ENCODE assay signal across 13 cellular contexts in the genomic region with DNA sequence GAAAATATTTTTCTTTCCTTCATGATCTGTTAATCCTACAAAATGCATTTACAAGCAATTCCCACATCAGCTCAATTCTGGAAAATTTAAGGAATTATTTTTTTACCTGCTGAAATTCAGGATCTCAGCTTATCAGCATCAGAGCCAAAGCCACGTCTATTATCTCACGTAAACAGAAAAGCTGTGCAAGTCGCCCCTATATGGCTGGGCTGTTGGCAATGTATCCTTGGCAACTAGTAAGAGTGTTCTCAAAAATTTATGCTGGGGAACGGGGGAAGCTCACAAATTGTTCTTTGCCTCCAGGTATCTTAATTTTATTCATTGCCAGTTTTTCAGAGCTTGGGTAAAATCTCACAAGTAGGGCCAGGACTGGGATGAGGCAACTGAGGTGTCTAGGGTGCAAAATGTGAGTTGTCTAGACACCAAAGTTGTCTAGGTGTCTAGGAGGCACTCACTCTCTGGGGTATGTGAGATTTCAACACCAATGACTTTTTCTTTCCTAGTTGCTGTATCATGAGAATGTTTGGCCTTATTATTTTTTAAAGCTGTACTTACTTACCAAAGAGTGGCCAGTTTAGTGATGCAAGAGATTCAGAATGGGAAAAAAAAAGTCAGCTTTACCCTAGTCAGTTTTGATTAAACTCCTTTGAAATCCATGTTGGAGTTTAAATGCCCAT. TPM values are rescaled to one million over a fixed set of nuclear protein-coding genes. Genes with fewer than 3 reads are reported as not detected.
DNase-seq lines count a peak whose midpoint lies in the region; ATAC-seq and TF ChIP-seq lines count a peak whose summit lies in the region.
"Had no signal": no experiment of that assay in that cellular context is flagged by ENCODE, and none has a peak within 500 bp of the region (broad histone marks: within the 10 kb centered on the region; RNA-seq: fewer than 3 reads in every experiment).

No MANE protein-coding gene starts in this region.

- peak; percentile 84 for DNase-seq in GM23248
- no peak for DNase-seq in Panc1 (ENCODE audit: low read depth, low spot score)
- peak; percentile 46 to 74 for DNase-seq in erythroblast (lab: John Stamatoyannopoulos, UW)
- DNase-seq in DMS 273 (lab: John Stamatoyannopoulos, UW; ENCODE audit: unreplicated experiment) = no peak
- DNase-seq in HEK293T (ENCODE audit: extremely low spot score) = no peak
- DNase-seq: NCI-H1694, NCI-H510A treated with DMSO at 0.1 percent for 48 hours had no signal

- intact Hi-C loops in Panc1 (cut with micrococcal nuclease; ENCODE audit: unreplicated experiment) = loop anchor here (2.0 kb wide), 1 partner anchor 77 kb away; no protein-coding TSS in a partner anchor

- H3K27me3 ChIP-seq in GM23248 (replicated peaks; ENCODE audit: insufficient read depth) = no peaks in the 10 kb centered on the region
- no peaks in the 10 kb centered on the region for H3K27me3 ChIP-seq in Panc1 (ENCODE audit: control insufficient read depth, insufficient read depth, low read length)
- H3K27me3 ChIP-seq in parathyroid adenoma (ENCODE audit: control insufficient read depth, insufficient read depth, low read length) = no peaks in the 10 kb centered on the region

- H3K4me1 ChIP-seq in GM23248 (ENCODE audit: insufficient read depth) (peaks cover 22% of the 10 kb centered on the region), Panc1 (ENCODE audit: control insufficient read depth, insufficient read depth, low read length) (peaks cover 14% of the 10 kb centered on the region), parathyroid adenoma (peaks cover 10% of the 10 kb centered on the region)

- no peaks in the 10 kb centered on the region for H3K9me3 ChIP-seq in GM23248 (ENCODE audit: low read depth)
- H3K9me3 ChIP-seq in Panc1 (ENCODE audit: control insufficient read depth, insufficient read depth, low read depth, low read length) = no peaks in the 10 kb centered on the region
- H3K9me3 ChIP-seq in parathyroid adenoma (ENCODE audit: control insufficient read depth, low read length) = no peaks in the 10 kb centered on the region
- H3K9me3 ChIP-seq: left lung had no signal

- peak overlapping the region; percentile 68 for H3K4me3 ChIP-seq in GM23248
- peak overlapping the region; percentile 61 to 82; a peak in 3 of 4 replicates for H3K4me3 ChIP-seq in Panc1 (ENCODE audit: low read depth in 2 of 2, low read length in 2 of 2)
- H3K4me3 ChIP-seq in parathyroid adenoma (ENCODE audit: low read depth, low read length) = no peak overlapping the region

- 0 out of 2 replicates have a peak, but pooled peaks cover 8% of the 10 kb centered on the region for H3K36me3 ChIP-seq in GM23248 (ENCODE audit: low read depth)
- peaks cover 4% of the 10 kb centered on the region; the same call in 1 of the 2 replicates for H3K36me3 ChIP-seq in Panc1 (ENCODE audit: control insufficient read depth, insufficient read depth, low read length)
- H3K36me3 ChIP-seq in parathyroid adenoma (ENCODE audit: control insufficient read depth, insufficient read depth, low read length) = no peaks in the 10 kb centered on the region
- H3K36me3 ChIP-seq: left lung had no signal

- H3K4me2 ChIP-seq in GM23248 (ENCODE audit: unreplicated experiment) (peak overlapping the region; percentile 86), parathyroid adenoma (ENCODE audit: low read length) (no peak overlapping the region)

- CTCF ChIA-PET in Panc1 (lab: Charles Lee) (interaction anchor here (0.8 to 2.2 kb wide), 9 partner anchors 9 to 80 kb away, joined by 3 to 19 read pairs (median 6); a partner anchor contains a TSS), HEK293T (lab: Yijun Ruan, JAX) (interaction anchor here (0.7 to 3.4 kb wide), 20 partner anchors 9 to 353 kb away, joined by 3 to 25 read pairs (median 6); a partner anchor contains a TSS)

- POLR2A ChIA-PET in Panc1 (lab: Charles Lee) (interaction anchor here (0.8 to 1.3 kb wide), 2 partner anchors 152 to 217 kb away, joined by 3 to 4 read pairs; a partner anchor contains a TSS), HEK293T (lab: Yijun Ruan, JAX) (interaction anchor here (0.8 to 2.5 kb wide), 6 partner anchors 19 to 79 kb away, joined by 3 to 13 read pairs (median 4); a partner anchor contains a TSS)

- H3K9ac ChIP-seq in GM23248 = peak overlapping the region; percentile 82
- H3K9ac ChIP-seq in parathyroid adenoma = no peak overlapping the region

- TF ChIP-seq POLR2A in erythroblast (IDR thresholded peaks at IDR 0.05; ENCODE audit: low read length) = no peak

- in situ Hi-C loops in GM23248 (cut with MboI) = no loop called here
- in situ Hi-C loops in Panc1 (cut with HindIII; ENCODE audit: low pct_unique_long_range_greater_than_20kb, low sequenced_read_pairs) = no loop called here

- WGBS in GM23248 (ENCODE audit: low coverage in 1 of 2, low lambda C conversion rate in 2 of 2, missing lambda C conversion rate in 2 of 2), 2 experiments = 71 to 74% methylated on average over 4 of the region's 4 CpGs

- ATAC-seq in Panc1 (no peak), GM21390 (IDR thresholded peaks at IDR 0.05; ENCODE audit: unreplicated experiment) (no peak), HG03159 (IDR thresholded peaks at IDR 0.05; ENCODE audit: unreplicated experiment) (no peak)

- H3K27ac ChIP-seq in GM23248 = peak overlapping the region; percentile 87
- H3K27ac ChIP-seq in Panc1 (ENCODE audit: low read length) = peak overlapping the region; percentile 87
- H3K27ac ChIP-seq in parathyroid adenoma = no peak overlapping the region
- H3K27ac ChIP-seq: left lung had no signal

- no peaks in the 10 kb centered on the region for H3K9me2 ChIP-seq in GM23248 (ENCODE audit: insufficient read depth)

- H3F3A ChIP-seq in GM23248 (ENCODE audit: insufficient read depth) = peaks cover 46% of the 10 kb centered on the region

- H2AFZ ChIP-seq in GM23248 (peak overlapping the region; percentile 85), parathyroid adenoma (peak overlapping the region; percentile 85)

- no peaks in the 10 kb centered on the region for H4K20me1 ChIP-seq in GM23248 (ENCODE audit: insufficient read depth)

- H3K79me2 ChIP-seq in GM23248 (ENCODE audit: insufficient read depth) = no peaks in the 10 kb centered on the region
- H3K79me2 ChIP-seq in parathyroid adenoma = peaks cover 7% of the 10 kb centered on the region

- no TSS peak for BruUV-seq in Panc1 (replicated peaks; lab: Mats Ljungman, UMichigan)

- TF ChIP-seq CTCF in Panc1 (IDR thresholded peaks at IDR 0.05) = no peak
- no peak for TF ChIP-seq CTCF in parathyroid adenoma (IDR thresholded peaks at IDR 0.05)

TF ChIP-seq in HEK293T, 16 proteins besides CTCF, POLR2A, EP300 and RAD21:
- TF ChIP-seq BHLHE40 (IDR thresholded peaks at IDR 0.05; ENCODE audit: borderline replicate concordance) (no peak), ELF4 (IDR thresholded peaks at IDR 0.05) (no peak), CTBP1 (IDR thresholded peaks at IDR 0.05; ENCODE audit: borderline replicate concordance) (no peak)

RNA-seq across cellular contexts. Expression of a gene that starts 5.1 kb away (rescaled TPM):
- total RNA-seq in GM23248 (2014; rRNA removed; shearing (Covaris generic)) = 1.1 and 8.7 TPM in 2 replicates
- polyA plus RNA-seq in GM23248 (2016; fragmentation: Nextera tagmentation; extraction: Ambion mirVana) = 2.2 TPM in 2 replicates
- 28.5 TPM for total RNA-seq in Panc1 (2021; ENCODE audit: unreplicated experiment)
- 31.6 TPM for polyA plus RNA-seq in Panc1 (2012; ENCODE audit: insufficient read length)

RNA-seq across cellular contexts. Expression of a gene that starts 19.3 kb away (rescaled TPM):
- 143 and 236 TPM in 2 replicates for total RNA-seq in GM23248 (2014; rRNA removed; shearing (Covaris generic))
- polyA plus RNA-seq in GM23248 (2016; fragmentation: Nextera tagmentation; extraction: Ambion mirVana) = 375 and 387 TPM in 2 replicates
- 134 TPM for total RNA-seq in Panc1 (2021; ENCODE audit: unreplicated experiment)
- 123 TPM for polyA plus RNA-seq in Panc1 (2012; ENCODE audit: insufficient read length)

RNA-seq across cellular contexts. Expression of a gene that starts 41.9 kb away (rescaled TPM):
- not detected in 2 replicates for total RNA-seq in GM23248 (2014; rRNA removed; shearing (Covaris generic))
- 0.14 and 0.29 TPM in 2 replicates for polyA plus RNA-seq in GM23248 (2016; fragmentation: Nextera tagmentation; extraction: Ambion mirVana)
- 0.21 TPM for total RNA-seq in Panc1 (2021; ENCODE audit: unreplicated experiment)
- 0.16 TPM for polyA plus RNA-seq in Panc1 (2012; ENCODE audit: insufficient read length)
- total RNA-seq: activated CD8-positive, alpha-beta memory T cell treated with anti-CD3 and anti-CD28 coated beads, Interleukin-2, amount 10 ng/mL, durations not matched to agents 7 days and 5 days had no signal
- polyA plus RNA-seq: CD8-positive, alpha-beta memory T cell had no signal

Comparison
In these comparisons a context has a peak if more than half of its experiments do, and no peak if none do; other contexts are left out.
1. DNase-seq: peak in GM23248 (single experiment) and erythroblast (2 of 2); none in Panc1 (single experiment), DMS 273 (single experiment) and HEK293T (single experiment).